Comparison of ENCODE assay signal across 25 cellular contexts in genomic region chr20:21136015-21136732, GRCh38. TPM values are rescaled to one million over a fixed set of nuclear protein-coding genes. Genes with fewer than 3 reads are reported as not detected.
A peak's percentile ranks its signal among the peaks of the same experiment; 100 is the strongest.
DNase-seq lines count a peak whose midpoint lies in the region; ATAC-seq and TF ChIP-seq lines count a peak whose summit lies in the region.
"Had no signal": no experiment of that assay in that cellular context is flagged by ENCODE, and none has a peak within 500 bp of the region (broad histone marks: within the 10 kb centered on the region; RNA-seq: fewer than 3 reads in every experiment).

No MANE protein-coding gene starts in this region.

- H3K27ac Mint-ChIP-seq in osteocyte (ENCODE audit: unreplicated experiment) (peak overlapping the region; percentile 14), T-cell (no peak overlapping the region)
- H3K27ac Mint-ChIP-seq in natural killer cell treated with Interleukin-12 subunit alpha and Interleukin-12 subunit beta and Interleukin-15 and Interleukin-18, amount 100 ng/mL, for 72 hours, result no peak overlapping the region
- H3K27ac Mint-ChIP-seq: CD8-positive, alpha-beta memory T cell; IgD-negative memory B cell had no signal

- no peak overlapping the region for H3K4me3 Mint-ChIP-seq in osteocyte (ENCODE audit: unreplicated experiment)
- no peak overlapping the region for H3K4me3 Mint-ChIP-seq in T-cell
- H3K4me3 Mint-ChIP-seq in natural killer cell treated with Interleukin-12 subunit alpha and Interleukin-12 subunit beta and Interleukin-15 and Interleukin-18, amount 100 ng/mL, for 72 hours, result no peak overlapping the region
- H3K4me3 Mint-ChIP-seq: CD14-positive monocyte; CD8-positive, alpha-beta memory T cell; H9; IgD-negative memory B cell had no signal

- CTCF ChIA-PET in T-cell (lab: Charles Lee), result interaction anchor here (0.6 to 1.2 kb wide), 3 partner anchors 9 to 60 kb away, joined by 3 to 5 read pairs (median 5); no protein-coding TSS in a partner anchor

- ATAC-seq in GM18907 (IDR thresholded peaks at IDR 0.05; ENCODE audit: unreplicated experiment) (peak; percentile 51), GM19468 (IDR thresholded peaks at IDR 0.05; ENCODE audit: extremely low read depth, unreplicated experiment) (peak; percentile 24), HG03095 (IDR thresholded peaks at IDR 0.05; ENCODE audit: unreplicated experiment) (peak; percentile 62), T-cell (replicated peaks in 1 of 4) (no peak)
- ATAC-seq in natural killer cell treated with Interleukin-12 subunit alpha and Interleukin-12 subunit beta and Interleukin-15 and Interleukin-18, amount 100 ng/mL, for 72 hours, result no peak
- ATAC-seq: SK-N-SH treated with all-trans-retinoic acid at 6 μM for 48 hours had no signal

- H3K27me3 Mint-ChIP-seq in osteocyte (ENCODE audit: unreplicated experiment) (no peaks in the 10 kb centered on the region), T-cell (no peaks in the 10 kb centered on the region)
- no peaks in the 10 kb centered on the region for H3K27me3 Mint-ChIP-seq in natural killer cell treated with Interleukin-12 subunit alpha and Interleukin-12 subunit beta and Interleukin-15 and Interleukin-18, amount 100 ng/mL, for 72 hours
- H3K27me3 Mint-ChIP-seq: IgD-negative memory B cell had no signal

- no peaks in the 10 kb centered on the region for H3K4me1 Mint-ChIP-seq in osteocyte (ENCODE audit: unreplicated experiment)
- peaks cover 0 to 2% (median 0%) of the 10 kb centered on the region in 3 donors for H3K4me1 Mint-ChIP-seq in T-cell
- H3K4me1 Mint-ChIP-seq in natural killer cell treated with Interleukin-12 subunit alpha and Interleukin-12 subunit beta and Interleukin-15 and Interleukin-18, amount 100 ng/mL, for 72 hours (ENCODE audit: low read depth in 2 of 2), result peaks cover 4% of the 10 kb centered on the region in 2 donors
- H3K4me1 Mint-ChIP-seq: CD14-positive monocyte had no signal

- H3K36me3 Mint-ChIP-seq in osteocyte (ENCODE audit: unreplicated experiment) (peaks cover 17% of the 10 kb centered on the region), T-cell (peaks cover 57% of the 10 kb centered on the region)
- H3K36me3 Mint-ChIP-seq in natural killer cell treated with Interleukin-12 subunit alpha and Interleukin-12 subunit beta and Interleukin-15 and Interleukin-18, amount 100 ng/mL, for 72 hours, result peaks cover 20% of the 10 kb centered on the region

- no peak for TF ChIP-seq CTCF in osteocyte (IDR thresholded peaks at IDR 0.05)

- POLR2A ChIA-PET in T-cell (lab: Charles Lee), result interaction anchor here in 1 of 2 donors (0.6 kb wide), 1 partner anchor 56 kb away, joined by 3 read pairs; no protein-coding TSS in a partner anchor

- DNase-seq in osteocyte (ENCODE audit: extremely low spot score, unreplicated experiment) (no peak), T-cell (no peak), MV-4-11 (lab: John Stamatoyannopoulos, UW) (no peak)
- no peak for DNase-seq in natural killer cell treated with Interleukin-12 subunit alpha and Interleukin-12 subunit beta and Interleukin-15 and Interleukin-18, amount 100 ng/mL, for 72 hours (ENCODE audit: low spot score)
- DNase-seq: BE2C; CD8-positive, alpha-beta memory T cell; DMS 273 treated with DMSO at 0.1 percent for 48 hours; DMS79; EL; GDM1; GM23248; H9; NCI-H446; NCI-H524 treated with DMSO at 0.1 percent for 48 hours; PC-9; SJCRH30 had no signal

- no peaks in the 10 kb centered on the region for H3K9me3 Mint-ChIP-seq in osteocyte (ENCODE audit: unreplicated experiment)
- no peaks in the 10 kb centered on the region for H3K9me3 Mint-ChIP-seq in T-cell
- no peaks in the 10 kb centered on the region for H3K9me3 Mint-ChIP-seq in natural killer cell treated with Interleukin-12 subunit alpha and Interleukin-12 subunit beta and Interleukin-15 and Interleukin-18, amount 100 ng/mL, for 72 hours
- H3K9me3 Mint-ChIP-seq: CD14-positive monocyte; CD8-positive, alpha-beta memory T cell; H9; IgD-negative memory B cell had no signal

RNA-seq across cellular contexts. Expression of gene KIZ, which starts 10.3 kb away (rescaled TPM):
- total RNA-seq in osteocyte, result 16.9 and 21.2 TPM in 2 replicates
- 10 to 100 TPM; 30.1 to 44.0 (median 41.2) TPM for total RNA-seq in T-cell
- 10 to 100 TPM; 10.5 to 20.6 TPM for total RNA-seq in natural killer cell treated with Interleukin-12 subunit alpha and Interleukin-12 subunit beta and Interleukin-15 and Interleukin-18, amount 100 ng/mL, for 72 hours

RNA-seq across cellular contexts. Expression of gene LINC00237, which starts 30.0 kb away (rescaled TPM):
- total RNA-seq in osteocyte, result not detected in 2 replicates
- not detected for total RNA-seq in T-cell
- not detected for total RNA-seq in natural killer cell treated with Interleukin-12 subunit alpha and Interleukin-12 subunit beta and Interleukin-15 and Interleukin-18, amount 100 ng/mL, for 72 hours
- total RNA-seq: CD8-positive, alpha-beta memory T cell; GM23248; PC-9; Right ventricle myocardium inferior; RPMI7951; SJCRH30; T-helper 2 cell treated with Interferon-gamma antibody and Interleukin-4, amounts not matched to agents 100 ng/mL and 5 ng/mL, for 36 hours had no signal

Comparison
In these comparisons a context has a peak if more than half of its experiments do, and no peak if none do; other contexts are left out.
1. ATAC-seq: peak in GM18907 (single experiment), GM19468 (single experiment) and HG03095 (single experiment); none in T-cell (0 of 4) and natural killer cell treated with Interleukin-12 subunit alpha and Interleukin-12 subunit beta and Interleukin-15 and Interleukin-18, amount 100 ng/mL, for 72 hours (0 of 2).